In genomic region chr20:5100684-5101347, GRCh38 we compare ENCODE assay signal across 8 cellular contexts. TPM values are rescaled to one million over a fixed set of nuclear protein-coding genes. Genes with fewer than 3 reads are reported as not detected.
DNase-seq lines count a peak whose midpoint lies in the region; ATAC-seq, FAIRE-seq and TF ChIP-seq lines count a peak whose summit lies in the region.

No MANE protein-coding gene starts in this region.

- no peak overlapping the region for H3K4me3 Mint-ChIP-seq in activated naive CD4-positive, alpha-beta T cell treated with anti-CD3 and anti-CD28 coated beads, Interleukin-2, amount 10 ng/mL, durations not matched to agents 7 days and 5 days

- no peaks in the 10 kb centered on the region for H3K9me3 ChIP-seq in Loucy (ENCODE audit: insufficient read depth, low read depth, low read length)

- H3K79me2 ChIP-seq in Loucy (ENCODE audit: insufficient read depth, low read length): no peaks in the 10 kb centered on the region

- H3K9me2 ChIP-seq in Loucy (replicated peaks; ENCODE audit: low read depth, low read length): no peaks in the 10 kb centered on the region

- FAIRE-seq in urothelium cell line (lab: Jason Lieb, UNC): no peak

- no peaks in the 10 kb centered on the region for H3K9me3 Mint-ChIP-seq in activated naive CD4-positive, alpha-beta T cell treated with anti-CD3 and anti-CD28 coated beads, Interleukin-2, amount 10 ng/mL, durations not matched to agents 7 days and 5 days

- CTCF ChIA-PET in activated naive CD4-positive, alpha-beta T cell treated with anti-CD3 and anti-CD28 coated beads, Interleukin-2, amount 10 ng/mL, durations not matched to agents 7 days and 5 days (lab: Charles Lee): interaction anchor here (0.6 to 4.6 kb wide), 38 partner anchors 12 to 362 kb away, joined by 3 to 56 read pairs (median 4); partner anchors contain the start of gene PCNA

- no peak overlapping the region for H3K4me3 ChIP-seq in Loucy (ENCODE audit: low read length, poor library complexity, severe bottlenecking)

- DNase-seq in NCI-H1436 (lab: John Stamatoyannopoulos, UW) (peak; percentile 19), NCI-H1436 treated with DMSO at 0.1 percent for 48 hours (lab: John Stamatoyannopoulos, UW) (no peak), Right ventricle myocardium inferior (ENCODE audit: missing footprints) (peak; percentile 91), posterior vena cava (ENCODE audit: low spot score) (peak; percentile 92), urothelium cell line (ENCODE audit: low spot score) (peak; percentile 64)
- DNase-seq in activated naive CD4-positive, alpha-beta T cell treated with anti-CD3 and anti-CD28 coated beads, Interleukin-2, amount 10 ng/mL, durations not matched to agents 7 days and 5 days: peak; percentile 83

- no peak overlapping the region for H3K4me2 ChIP-seq in Loucy (ENCODE audit: low read depth, low read length, poor library complexity, severe bottlenecking)

- H3K27me3 ChIP-seq in Loucy (ENCODE audit: insufficient read depth, low read length, poor library complexity, severe bottlenecking): no peaks in the 10 kb centered on the region

- peak overlapping the region; percentile 62 for H3K27ac Mint-ChIP-seq in activated naive CD4-positive, alpha-beta T cell treated with anti-CD3 and anti-CD28 coated beads, Interleukin-2, amount 10 ng/mL, durations not matched to agents 7 days and 5 days

- peak; percentile 93 for ATAC-seq in SK-N-SH treated with all-trans-retinoic acid at 6 μM for 48 hours
- ATAC-seq in Right ventricle myocardium inferior: peak; percentile 71

- peaks cover 8% of the 10 kb centered on the region for H3K4me1 Mint-ChIP-seq in activated naive CD4-positive, alpha-beta T cell treated with anti-CD3 and anti-CD28 coated beads, Interleukin-2, amount 10 ng/mL, durations not matched to agents 7 days and 5 days

- intact Hi-C loops in Right ventricle myocardium inferior (cut with DNase I): loop anchor here (5.0 kb wide), 1 partner anchor 489 kb away; no protein-coding TSS in a partner anchor
- intact Hi-C loops in posterior vena cava (cut with DNase I): no loop called here

- H3K36me3 ChIP-seq in Loucy (ENCODE audit: insufficient read depth, low read length): peaks cover 14% of the 10 kb centered on the region; the same call in 1 of the 2 replicates

- no peaks in the 10 kb centered on the region for H3F3A ChIP-seq in Loucy (ENCODE audit: low read depth)

- H3K4me1 ChIP-seq in Loucy (ENCODE audit: insufficient read depth, low read length, poor library complexity, severe bottlenecking): no peaks in the 10 kb centered on the region

- H3K36me3 Mint-ChIP-seq in activated naive CD4-positive, alpha-beta T cell treated with anti-CD3 and anti-CD28 coated beads, Interleukin-2, amount 10 ng/mL, durations not matched to agents 7 days and 5 days: peaks cover 46% of the 10 kb centered on the region

- no peak overlapping the region for H3K9ac ChIP-seq in Loucy (ENCODE audit: low read depth, low read length, poor library complexity, severe bottlenecking)

- no peaks in the 10 kb centered on the region for H3K27me3 Mint-ChIP-seq in activated naive CD4-positive, alpha-beta T cell treated with anti-CD3 and anti-CD28 coated beads, Interleukin-2, amount 10 ng/mL, durations not matched to agents 7 days and 5 days

- no peaks in the 10 kb centered on the region for H4K20me1 ChIP-seq in Loucy (ENCODE audit: insufficient read depth, low read length, poor library complexity, severe bottlenecking)

- peak; percentile 83 for TF ChIP-seq CTCF in Loucy (conservative IDR thresholded peaks at IDR 0.05; ENCODE audit: low read length)

- no peak overlapping the region for H2AFZ ChIP-seq in Loucy (ENCODE audit: low read length)

TF ChIP-seq in SK-N-SH treated with all-trans-retinoic acid at 6 μM for 48 hours, 23 proteins besides CTCF, POLR2A, EP300 and RAD21:
- TF ChIP-seq GLIS3 (CRISPR knock-in tag; IDR thresholded peaks at IDR 0.05): no peak
- TF ChIP-seq, protein P1, sequence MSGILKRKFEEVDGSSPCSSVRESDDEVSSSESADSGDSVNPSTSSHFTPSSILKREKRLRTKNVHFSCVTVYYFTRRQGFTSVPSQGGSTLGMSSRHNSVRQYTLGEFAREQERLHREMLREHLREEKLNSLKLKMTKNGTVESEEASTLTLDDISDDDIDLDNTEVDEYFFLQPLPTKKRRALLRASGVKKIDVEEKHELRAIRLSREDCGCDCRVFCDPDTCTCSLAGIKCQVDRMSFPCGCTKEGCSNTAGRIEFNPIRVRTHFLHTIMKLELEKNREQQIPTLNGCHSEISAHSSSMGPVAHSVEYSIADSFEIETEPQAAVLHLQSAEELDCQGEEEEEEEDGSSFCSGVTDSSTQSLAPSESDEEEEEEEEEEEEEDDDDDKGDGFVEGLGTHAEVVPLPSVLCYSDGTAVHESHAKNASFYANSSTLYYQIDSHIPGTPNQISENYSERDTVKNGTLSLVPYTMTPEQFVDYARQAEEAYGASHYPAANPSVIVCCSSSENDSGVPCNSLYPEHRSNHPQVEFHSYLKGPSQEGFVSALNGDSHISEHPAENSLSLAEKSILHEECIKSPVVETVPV (CRISPR knock-in tag; IDR thresholded peaks at IDR 0.05): no peak
- no peak for TF ChIP-seq ISL1 (CRISPR knock-in tag; IDR thresholded peaks at IDR 0.05)
- TF ChIP-seq RARB (CRISPR knock-in tag; IDR thresholded peaks at IDR 0.05): no peak
- no peak for TF ChIP-seq ZNF565 (CRISPR knock-in tag; conservative IDR thresholded peaks at IDR 0.05; ENCODE audit: low read depth)
- TF ChIP-seq, protein P2, sequence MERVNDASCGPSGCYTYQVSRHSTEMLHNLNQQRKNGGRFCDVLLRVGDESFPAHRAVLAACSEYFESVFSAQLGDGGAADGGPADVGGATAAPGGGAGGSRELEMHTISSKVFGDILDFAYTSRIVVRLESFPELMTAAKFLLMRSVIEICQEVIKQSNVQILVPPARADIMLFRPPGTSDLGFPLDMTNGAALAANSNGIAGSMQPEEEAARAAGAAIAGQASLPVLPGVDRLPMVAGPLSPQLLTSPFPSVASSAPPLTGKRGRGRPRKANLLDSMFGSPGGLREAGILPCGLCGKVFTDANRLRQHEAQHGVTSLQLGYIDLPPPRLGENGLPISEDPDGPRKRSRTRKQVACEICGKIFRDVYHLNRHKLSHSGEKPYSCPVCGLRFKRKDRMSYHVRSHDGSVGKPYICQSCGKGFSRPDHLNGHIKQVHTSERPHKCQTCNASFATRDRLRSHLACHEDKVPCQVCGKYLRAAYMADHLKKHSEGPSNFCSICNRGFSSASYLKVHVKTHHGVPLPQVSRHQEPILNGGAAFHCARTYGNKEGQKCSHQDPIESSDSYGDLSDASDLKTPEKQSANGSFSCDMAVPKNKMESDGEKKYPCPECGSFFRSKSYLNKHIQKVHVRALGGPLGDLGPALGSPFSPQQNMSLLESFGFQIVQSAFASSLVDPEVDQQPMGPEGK (CRISPR knock-in tag; IDR thresholded peaks at IDR 0.05; ENCODE audit: borderline replicate concordance): no peak
- TF ChIP-seq ZNF8 (CRISPR knock-in tag; IDR thresholded peaks at IDR 0.05): no peak
- no peak for TF ChIP-seq ZFP30 (CRISPR knock-in tag; IDR thresholded peaks at IDR 0.05)
- TF ChIP-seq SNAI2 (CRISPR knock-in tag; IDR thresholded peaks at IDR 0.05): no peak
- no peak for TF ChIP-seq ZFP3 (CRISPR knock-in tag; IDR thresholded peaks at IDR 0.05)
- no peak for TF ChIP-seq ZC3H10 (CRISPR knock-in tag; IDR thresholded peaks at IDR 0.05)
- TF ChIP-seq PPARA (CRISPR knock-in tag; IDR thresholded peaks at IDR 0.05; ENCODE audit: borderline replicate concordance): no peak
- TF ChIP-seq POU6F1 (CRISPR knock-in tag; IDR thresholded peaks at IDR 0.05; ENCODE audit: borderline replicate concordance, low read depth): no peak
- TF ChIP-seq CSDC2 (CRISPR knock-in tag; IDR thresholded peaks at IDR 0.05): no peak
- TF ChIP-seq, protein P3, sequence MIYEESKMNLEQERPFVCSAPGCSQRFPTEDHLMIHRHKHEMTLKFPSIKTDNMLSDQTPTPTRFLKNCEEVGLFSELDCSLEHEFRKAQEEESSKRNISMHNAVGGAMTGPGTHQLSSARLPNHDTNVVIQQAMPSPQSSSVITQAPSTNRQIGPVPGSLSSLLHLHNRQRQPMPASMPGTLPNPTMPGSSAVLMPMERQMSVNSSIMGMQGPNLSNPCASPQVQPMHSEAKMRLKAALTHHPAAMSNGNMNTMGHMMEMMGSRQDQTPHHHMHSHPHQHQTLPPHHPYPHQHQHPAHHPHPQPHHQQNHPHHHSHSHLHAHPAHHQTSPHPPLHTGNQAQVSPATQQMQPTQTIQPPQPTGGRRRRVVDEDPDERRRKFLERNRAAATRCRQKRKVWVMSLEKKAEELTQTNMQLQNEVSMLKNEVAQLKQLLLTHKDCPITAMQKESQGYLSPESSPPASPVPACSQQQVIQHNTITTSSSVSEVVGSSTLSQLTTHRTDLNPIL (CRISPR knock-in tag; IDR thresholded peaks at IDR 0.05; ENCODE audit: low read depth): no peak
- TF ChIP-seq TCF4 (CRISPR knock-in tag; IDR thresholded peaks at IDR 0.05; ENCODE audit: borderline replicate concordance): no peak
- TF ChIP-seq ARNTL (CRISPR knock-in tag; IDR thresholded peaks at IDR 0.05; ENCODE audit: borderline replicate concordance, low read depth): no peak
- no peak for TF ChIP-seq OSR1 (CRISPR knock-in tag; IDR thresholded peaks at IDR 0.05)
- TF ChIP-seq ESRRG (CRISPR knock-in tag; IDR thresholded peaks at IDR 0.05): no peak
- no peak for TF ChIP-seq ZNF70 (CRISPR knock-in tag; IDR thresholded peaks at IDR 0.05)

RNA-seq across cellular contexts. Expression of gene TMEM230, which starts 12.1 kb away (rescaled TPM):
- total RNA-seq in Right ventricle myocardium inferior (86.3 TPM), posterior vena cava (100 to 1,000 TPM; 104 to 116 TPM)

RNA-seq across cellular contexts. Expression of gene PCNA, which starts 18.9 kb away (rescaled TPM):
- total RNA-seq in Right ventricle myocardium inferior (35.8 TPM), posterior vena cava (10 to 100 TPM; 24.5 to 30.3 TPM)

RNA-seq across cellular contexts. Expression of gene CDS2, which starts 26.0 kb away (rescaled TPM):
- total RNA-seq in Right ventricle myocardium inferior (57.2 TPM), posterior vena cava (10 to 100 TPM; 53.3 to 80.7 TPM)
